8 cellular contexts compared by ENCODE assay signal in the genomic region with DNA sequence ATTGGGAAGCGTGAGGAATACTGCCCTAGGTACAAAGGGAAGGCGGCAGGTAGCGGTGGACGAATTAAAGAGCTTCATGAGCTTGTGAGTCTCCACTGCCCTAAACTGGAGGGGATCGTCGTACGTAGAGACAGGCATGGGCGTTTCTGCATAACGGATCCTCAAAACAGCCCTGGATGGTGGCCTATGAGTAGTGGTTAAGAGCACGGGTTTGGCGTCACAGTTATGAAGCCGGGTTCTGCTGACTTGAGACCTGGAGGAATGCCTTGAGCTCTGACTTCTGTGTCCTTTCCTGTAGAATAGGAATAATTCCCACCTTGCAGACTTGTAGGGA. TPM values are rescaled to one million over a fixed set of nuclear protein-coding genes. Genes with fewer than 3 reads are reported as not detected.
DNase-seq lines count a peak whose midpoint lies in the region; ATAC-seq and TF ChIP-seq lines count a peak whose summit lies in the region.

No MANE protein-coding gene starts in this region.

- H3K9me3 Mint-ChIP-seq in CD4-positive, CD25-positive, alpha-beta regulatory T cell = no peaks in the 10 kb centered on the region

- peaks cover 26% of the 10 kb centered on the region for H3K4me1 ChIP-seq in CD4-positive, CD25-positive, alpha-beta regulatory T cell (ENCODE audit: control insufficient read depth, insufficient read depth, low read length, poor library complexity, severe bottlenecking)
- H3K4me1 ChIP-seq in effector memory CD4-positive, alpha-beta T cell (ENCODE audit: control insufficient read depth, insufficient read depth, low read length, poor library complexity, severe bottlenecking) = peaks cover 11% of the 10 kb centered on the region
- H3K4me1 ChIP-seq in muscle layer of colon (ENCODE audit: insufficient read depth, low read length) (peaks cover 25% of the 10 kb centered on the region), testis (peaks cover 17% of the 10 kb centered on the region)

- H3K4me1 Mint-ChIP-seq in CD4-positive, CD25-positive, alpha-beta regulatory T cell = peaks cover 15 to 46% (median 35%) of the 10 kb centered on the region in 4 donors

- no peak for TF ChIP-seq POLR2A in testis (IDR thresholded peaks at IDR 0.05)

- no peaks in the 10 kb centered on the region for H3K27me3 ChIP-seq in CD4-positive, CD25-positive, alpha-beta regulatory T cell (ENCODE audit: control insufficient read depth, insufficient read depth, low read length)
- H3K27me3 ChIP-seq in effector memory CD4-positive, alpha-beta T cell (replicated peaks; ENCODE audit: control insufficient read depth, insufficient read depth, low read length, poor library complexity, severe bottlenecking) = no peaks in the 10 kb centered on the region
- H3K27me3 ChIP-seq in muscle layer of colon (ENCODE audit: control insufficient read depth in 1 of 2, insufficient read depth in 2 of 2, low read length in 2 of 2) = no peaks in the 10 kb centered on the region
- H3K27me3 ChIP-seq in testis = no peaks in the 10 kb centered on the region

- H3K36me3 ChIP-seq in CD4-positive, CD25-positive, alpha-beta regulatory T cell (ENCODE audit: control insufficient read depth, insufficient read depth, low read length) = peaks cover 29% of the 10 kb centered on the region
- peaks cover 30% of the 10 kb centered on the region for H3K36me3 ChIP-seq in effector memory CD4-positive, alpha-beta T cell (ENCODE audit: control insufficient read depth, insufficient read depth, low read length)
- peaks cover 32% of the 10 kb centered on the region for H3K36me3 ChIP-seq in muscle layer of colon (ENCODE audit: insufficient read depth, low read length)
- no peaks in the 10 kb centered on the region for H3K36me3 ChIP-seq in testis (ENCODE audit: low read depth, missing control alignments)

- H3K36me3 Mint-ChIP-seq in CD4-positive, CD25-positive, alpha-beta regulatory T cell = peaks cover 12% of the 10 kb centered on the region

- peak overlapping the region; percentile 98 to 99 (median 98) for H3K4me3 Mint-ChIP-seq in CD4-positive, CD25-positive, alpha-beta regulatory T cell

- peak; percentile 13 to 71 (median 61) for DNase-seq in CD4-positive, CD25-positive, alpha-beta regulatory T cell
- DNase-seq in T-helper 9 cell = peak; percentile 10
- DNase-seq in effector memory CD4-positive, alpha-beta T cell = no peak
- peak; percentile 37 for DNase-seq in testis

- peak; percentile 26 to 32 for ATAC-seq in CD4-positive, CD25-positive, alpha-beta regulatory T cell (ENCODE audit: low read depth in 2 of 2)
- peak; percentile 16 for ATAC-seq in HG03342 (IDR thresholded peaks at IDR 0.05; ENCODE audit: unreplicated experiment)
- ATAC-seq in HG03378 (IDR thresholded peaks at IDR 0.05; ENCODE audit: unreplicated experiment) = no peak
- no peak for ATAC-seq in HG02759 (IDR thresholded peaks at IDR 0.05; ENCODE audit: unreplicated experiment)

- H3K9ac ChIP-seq in muscle layer of colon (ENCODE audit: low read length) = peak overlapping the region; percentile 93

- peak overlapping the region; percentile 98 for H3K27ac ChIP-seq in CD4-positive, CD25-positive, alpha-beta regulatory T cell (ENCODE audit: insufficient read depth, low read length, poor library complexity, severe bottlenecking)
- H3K27ac ChIP-seq in effector memory CD4-positive, alpha-beta T cell (ENCODE audit: insufficient read depth, low read length, poor library complexity, severe bottlenecking) = peak overlapping the region; percentile 98
- H3K27ac ChIP-seq in muscle layer of colon (ENCODE audit: low read depth, low read length) (peak overlapping the region; percentile 95), testis (peak overlapping the region; percentile 95 to 99)

- peak overlapping the region; percentile 96 for H3K4me3 ChIP-seq in CD4-positive, CD25-positive, alpha-beta regulatory T cell (ENCODE audit: low read depth, low read length)
- peak overlapping the region; percentile 94 for H3K4me3 ChIP-seq in effector memory CD4-positive, alpha-beta T cell (ENCODE audit: insufficient read depth, low read depth, low read length, poor library complexity, severe bottlenecking)
- H3K4me3 ChIP-seq in muscle layer of colon (ENCODE audit: low read depth in 1 of 2, low read length in 2 of 2) = peak overlapping the region; percentile 61 to 100
- H3K4me3 ChIP-seq in testis = peak overlapping the region; percentile 77 to 84

- no peaks in the 10 kb centered on the region for H3K27me3 Mint-ChIP-seq in CD4-positive, CD25-positive, alpha-beta regulatory T cell

- H3K27ac Mint-ChIP-seq in CD4-positive, CD25-positive, alpha-beta regulatory T cell = peak overlapping the region; percentile 98 to 100 (median 100)

- no peak for TF ChIP-seq CTCF in testis (IDR thresholded peaks at IDR 0.05)

- 0% methylated on average over 12 of the region's 12 CpGs for WGBS in testis, 2 donors

- H3K9me3 ChIP-seq in CD4-positive, CD25-positive, alpha-beta regulatory T cell (ENCODE audit: control insufficient read depth in 2 of 2, low read length in 2 of 2) = no peaks in the 10 kb centered on the region
- no peaks in the 10 kb centered on the region for H3K9me3 ChIP-seq in effector memory CD4-positive, alpha-beta T cell (ENCODE audit: control insufficient read depth, low read length)
- no peaks in the 10 kb centered on the region for H3K9me3 ChIP-seq in muscle layer of colon (ENCODE audit: low read length)
- no peaks in the 10 kb centered on the region for H3K9me3 ChIP-seq in testis

- intact Hi-C loops in testis (cut with DNase I; ENCODE audit: low total_unique reads) = no loop called here

RNA-seq across cellular contexts. Expression of gene TMEM138, which starts 0.3 kb away (rescaled TPM):
- total RNA-seq in CD4-positive, CD25-positive, alpha-beta regulatory T cell = 48.6 TPM
- polyA plus RNA-seq in CD4-positive, CD25-positive, alpha-beta regulatory T cell = 10 to 100 TPM; 59.8 to 73.2 (median 62.0) TPM
- 10 to 100 TPM; 41.8 to 42.1 TPM for total RNA-seq in testis
- 61.8 TPM for polyA plus RNA-seq in testis (ENCODE audit: insufficient read depth, low read depth, low replicate concordance)

RNA-seq across cellular contexts. Expression of gene CYB561A3, which starts 0.8 kb away (rescaled TPM):
- 29.5 TPM for total RNA-seq in CD4-positive, CD25-positive, alpha-beta regulatory T cell
- polyA plus RNA-seq in CD4-positive, CD25-positive, alpha-beta regulatory T cell = 10 to 100 TPM; 54.7 to 70.2 (median 59.3) TPM
- total RNA-seq in testis = 10 to 100 TPM; 41.7 to 55.8 TPM
- polyA plus RNA-seq in testis (ENCODE audit: insufficient read depth, low read depth, low replicate concordance) = 39.8 TPM

RNA-seq across cellular contexts. Expression of gene TKFC, which starts 29.5 kb away (rescaled TPM):
- 29.6 TPM for total RNA-seq in CD4-positive, CD25-positive, alpha-beta regulatory T cell
- polyA plus RNA-seq in CD4-positive, CD25-positive, alpha-beta regulatory T cell = 10 to 100 TPM; 29.2 to 33.2 (median 32.1) TPM
- total RNA-seq in testis = 100 to 1,000 TPM in 1 of 2 donors, 10 to 100 TPM in 1; 90.1 to 121 TPM
- 159 TPM for polyA plus RNA-seq in testis (ENCODE audit: insufficient read depth, low read depth, low replicate concordance)

RNA-seq across cellular contexts. Expression of gene DDB1, which starts 29.6 kb away (rescaled TPM):
- 155 TPM for total RNA-seq in CD4-positive, CD25-positive, alpha-beta regulatory T cell
- polyA plus RNA-seq in CD4-positive, CD25-positive, alpha-beta regulatory T cell = 100 to 1,000 TPM; 117 to 158 (median 126) TPM
- total RNA-seq in testis = 100 to 1,000 TPM; 266 to 333 TPM
- polyA plus RNA-seq in testis (ENCODE audit: insufficient read depth, low read depth, low replicate concordance) = 257 TPM

RNA-seq across cellular contexts. Expression of gene TMEM216, which starts 29.9 kb away (rescaled TPM):
- 10.3 TPM for total RNA-seq in CD4-positive, CD25-positive, alpha-beta regulatory T cell
- polyA plus RNA-seq in CD4-positive, CD25-positive, alpha-beta regulatory T cell = 10 to 100 TPM; 48.2 to 69.3 (median 59.0) TPM
- 10 to 100 TPM; 19.4 to 25.6 TPM for total RNA-seq in testis
- 29.5 TPM for polyA plus RNA-seq in testis (ENCODE audit: insufficient read depth, low read depth, low replicate concordance)

Comparison
In these comparisons a context has a peak if more than half of its experiments do, and no peak if none do; other contexts are left out.
1. ATAC-seq: peak in CD4-positive, CD25-positive, alpha-beta regulatory T cell (2 of 2) and HG03342 (single experiment); none in HG03378 (single experiment) and HG02759 (single experiment).
2. DNase-seq: peak in CD4-positive, CD25-positive, alpha-beta regulatory T cell (3 of 3), T-helper 9 cell (single experiment) and testis (single experiment); none in effector memory CD4-positive, alpha-beta T cell (0 of 3).
3. Peak in every context shown above with its lines, with median percentiles within 50 percentile points of each other: H3K27ac ChIP-seq and H3K4me3 ChIP-seq.